In genomic region chr20:17968366-17969275, GRCh38 we compare ENCODE assay signal across 8 cellular contexts. TPM values are rescaled to one million over a fixed set of nuclear protein-coding genes. Genes with fewer than 3 reads are reported as not detected.
DNase-seq lines count a peak whose midpoint lies in the region; FAIRE-seq and TF ChIP-seq lines count a peak whose summit lies in the region.

Gene MGME1 (plus strand): TSS chr20:17969018. CDS start chr20:17969860, 842 bp downstream.
Gene SNX5 (minus strand): TSS chr20:17968794. CDS start chr20:17968425, 369 bp downstream.

- H3K36me3 ChIP-seq in neuronal stem cell (replicated peaks in 1 of 2; ENCODE audit: control insufficient read depth in 2 of 2, insufficient read depth in 2 of 2, low read length in 2 of 2): peaks cover 0 to 74% of the 10 kb centered on the region in 2 donors

- peaks cover 3% of the 10 kb centered on the region for H3K79me1 ChIP-seq in neuronal stem cell (ENCODE audit: low read depth, low read length)

- peak within 1 kb of the TSS; percentile 98 for H3K23ac ChIP-seq in neuronal stem cell (ENCODE audit: low read depth, low read length, poor library complexity)

- no CpG with 5 or more reads among the region's 96 CpGs for WGBS in neuronal stem cell (ENCODE audit: extremely low coverage in 2 of 2, insufficient read length in 2 of 2, insufficient replicate concordance in 1 of 2), 2 donors

- peak within 1 kb of the TSS; percentile 77 for H2BK15ac ChIP-seq in neuronal stem cell (ENCODE audit: low read length)

- H3K4ac ChIP-seq in neuronal stem cell (ENCODE audit: low read length): peak within 1 kb of the TSS; percentile 68

- peak within 1 kb of the TSS; percentile 97 for H4K91ac ChIP-seq in neuronal stem cell (ENCODE audit: low read depth, low read length, poor library complexity)

- no peaks in the 10 kb centered on the region for H3K27me3 ChIP-seq in neuronal stem cell (ENCODE audit: control insufficient read depth in 3 of 3, insufficient read depth in 3 of 3, low read depth in 1 of 3, low read length in 3 of 3)

- H3K9me3 Mint-ChIP-seq in activated naive CD4-positive, alpha-beta T cell treated with anti-CD3 and anti-CD28 coated beads for 36 hours: no peaks in the 10 kb centered on the region

- no peaks in the 10 kb centered on the region for H3K27me3 Mint-ChIP-seq in activated naive CD4-positive, alpha-beta T cell treated with anti-CD3 and anti-CD28 coated beads for 36 hours (ENCODE audit: low read depth)

- peaks cover 74% of the 10 kb centered on the region for H3K36me3 Mint-ChIP-seq in activated naive CD4-positive, alpha-beta T cell treated with anti-CD3 and anti-CD28 coated beads for 36 hours (ENCODE audit: low read depth)

- H3K4me3 ChIP-seq in HFF-Myc (replicated peaks; ENCODE audit: low read depth, low read length) (peak within 1 kb of the TSS; percentile 86), neuronal stem cell (ENCODE audit: low read length in 2 of 2) (peak within 1 kb of the TSS; percentile 66 to 99)

- intact Hi-C loops in activated naive CD4-positive, alpha-beta T cell treated with anti-CD3 and anti-CD28 coated beads for 36 hours (cut with micrococcal nuclease): loop anchor here (1.0 to 5.0 kb wide), 15 partner anchors 9 to 1396 kb away; partner anchors contain the start of genes DSTN, DZANK1, KAT14 and KIF16B

- TF ChIP-seq CTCF in HFF-Myc (IDR thresholded peaks at IDR 0.05; ENCODE audit: low read depth, low read length, missing control alignments) (no peak), subcutaneous adipose tissue (IDR thresholded peaks at IDR 0.05; ENCODE audit: low read depth) (no peak)

- H2AK5ac ChIP-seq in neuronal stem cell (ENCODE audit: low read depth, low read length): peak within 1 kb of the TSS; percentile 96

- H3K27ac ChIP-seq in neuronal stem cell (replicated peaks; ENCODE audit: low read length): peak within 1 kb of the TSS; percentile 100

- H3K4me2 ChIP-seq in neuronal stem cell (ENCODE audit: insufficient read depth, low read length, poor library complexity, severe bottlenecking): peak within 1 kb of the TSS; percentile 67

- H3K18ac ChIP-seq in neuronal stem cell (ENCODE audit: low read length): peak within 1 kb of the TSS; percentile 100

- peaks cover 49% of the 10 kb centered on the region for H3K4me1 Mint-ChIP-seq in activated naive CD4-positive, alpha-beta T cell treated with anti-CD3 and anti-CD28 coated beads for 36 hours (ENCODE audit: low read depth)

- DNase-seq in GM03348 (ENCODE audit: low spot score) (peak; percentile 99), HFF-Myc (ENCODE audit: extremely low read depth, low read depth) (peak; percentile 98), NAMALWA (ENCODE audit: low spot score) (peak; percentile 99), SK-N-DZ (ENCODE audit: low spot score) (peak; percentile 99), frontal cortex (ENCODE audit: low spot score in 2 of 2) (peak; percentile 95 to 98), neuronal stem cell (ENCODE audit: low spot score) (peak; percentile 100)
- peak; percentile 99 for DNase-seq in activated naive CD4-positive, alpha-beta T cell treated with anti-CD3 and anti-CD28 coated beads for 36 hours

- CTCF ChIA-PET in activated naive CD4-positive, alpha-beta T cell treated with anti-CD3 and anti-CD28 coated beads for 36 hours (lab: Charles Lee): interaction anchor here (1.2 to 1.4 kb wide), 2 partner anchors 24 to 286 kb away, joined by 3 read pairs; partner anchors contain the start of gene RRBP1

- H2BK120ac ChIP-seq in neuronal stem cell (ENCODE audit: low read depth, low read length): peak within 1 kb of the TSS; percentile 65

- no peak within 1 kb of the TSS for H2BK12ac ChIP-seq in neuronal stem cell (ENCODE audit: low read length)

- H3K4me1 ChIP-seq in neuronal stem cell (ENCODE audit: control insufficient read depth in 2 of 2, insufficient read depth in 1 of 2, low read depth in 1 of 2, low read length in 2 of 2): peaks cover 6 to 16% of the 10 kb centered on the region in 2 donors

- no peak for FAIRE-seq in frontal cortex (lab: Jason Lieb, UNC)

- peak within 1 kb of the TSS; percentile 86 for H3K4me3 Mint-ChIP-seq in activated naive CD4-positive, alpha-beta T cell treated with anti-CD3 and anti-CD28 coated beads for 36 hours

- peak within 1 kb of the TSS; percentile 95 for H3K14ac ChIP-seq in neuronal stem cell (ENCODE audit: low read length)

- peak within 1 kb of the TSS; percentile 74 for H4K8ac ChIP-seq in neuronal stem cell (ENCODE audit: low read depth, low read length)

- peak within 1 kb of the TSS; percentile 98 for H3K27ac Mint-ChIP-seq in activated naive CD4-positive, alpha-beta T cell treated with anti-CD3 and anti-CD28 coated beads for 36 hours

- H2AFZ ChIP-seq in neuronal stem cell (ENCODE audit: low read length): peak within 1 kb of the TSS; percentile 93

- H3K9ac ChIP-seq in neuronal stem cell (ENCODE audit: low read depth, low read length, poor library complexity): peak within 1 kb of the TSS; percentile 100

- H2BK5ac ChIP-seq in neuronal stem cell (ENCODE audit: low read length): peak within 1 kb of the TSS; percentile 99

- H3K9me3 ChIP-seq in neuronal stem cell (replicated peaks in 1 of 2; ENCODE audit: control insufficient read depth in 2 of 2, insufficient read depth in 1 of 2, low read depth in 1 of 2, low read length in 2 of 2): no peaks in the 10 kb centered on the region

RNA-seq across cellular contexts. Expression of gene MGME1, which starts in this region (rescaled TPM):
- 34.0 and 36.0 TPM in 2 replicates for polyA plus RNA-seq in SK-N-DZ (2014; cell fraction: cytosol; rRNA removed)
- polyA plus RNA-seq in SK-N-DZ (2014; cell fraction: nucleus; rRNA removed): 24.1 and 28.0 TPM in 2 replicates
- 10 to 100 TPM; 28.7 to 30.6 TPM for total RNA-seq in activated naive CD4-positive, alpha-beta T cell treated with anti-CD3 and anti-CD28 coated beads for 36 hours
- 7.3 TPM for total RNA-seq in frontal cortex
- polyA plus RNA-seq in neuronal stem cell (2013, experiment 1 of 2): 33.8 TPM
- polyA plus RNA-seq in neuronal stem cell (2013, experiment 2 of 2): 33.1 TPM
- 10 to 100 TPM in 3 of 4 donors, 1 to 10 TPM in 1; 7.8 to 23.0 (median 14.9) TPM for total RNA-seq in subcutaneous adipose tissue

RNA-seq across cellular contexts. Expression of gene SNX5, which starts in this region (rescaled TPM):
- 112 and 140 TPM in 2 replicates for polyA plus RNA-seq in SK-N-DZ (2014; cell fraction: cytosol; rRNA removed)
- 300 and 347 TPM in 2 replicates for polyA plus RNA-seq in SK-N-DZ (2014; cell fraction: nucleus; rRNA removed)
- total RNA-seq in activated naive CD4-positive, alpha-beta T cell treated with anti-CD3 and anti-CD28 coated beads for 36 hours: 100 to 1,000 TPM; 228 to 237 TPM
- total RNA-seq in frontal cortex (50.5 TPM), subcutaneous adipose tissue (100 to 1,000 TPM; 114 to 169 (median 139) TPM)
- 99.1 TPM for polyA plus RNA-seq in neuronal stem cell (2013, experiment 1 of 2)
- polyA plus RNA-seq in neuronal stem cell (2013, experiment 2 of 2): 97.4 TPM

Comparison
In these comparisons a context has a peak if more than half of its experiments do, and no peak if none do; other contexts are left out.
1. Peak in every context shown above with its lines: DNase-seq, H3K4me3 ChIP-seq and H3K27ac ChIP-seq.